Comparison of ENCODE assay signal across 8 cellular contexts in genomic region chr12:22543246-22544037, GRCh38. TPM values are rescaled to one million over a fixed set of nuclear protein-coding genes. Genes with fewer than 3 reads are reported as not detected.
DNase-seq lines count a peak whose midpoint lies in the region; ATAC-seq and TF ChIP-seq lines count a peak whose summit lies in the region.

No MANE protein-coding gene starts in this region.

- peaks cover 31% of the 10 kb centered on the region for H3K4me1 ChIP-seq in suprapubic skin

- 24% methylated on average over 5 of the region's 28 CpGs for WGBS in suprapubic skin

- H3K36me3 ChIP-seq in neural cell (ENCODE audit: insufficient read depth, low read length) (no peaks in the 10 kb centered on the region), suprapubic skin (no peaks in the 10 kb centered on the region)

- TF ChIP-seq EP300 in neural cell (conservative IDR thresholded peaks at IDR 0.05; ENCODE audit: poor library complexity, severe bottlenecking), result no peak
- no peak for TF ChIP-seq EP300 in suprapubic skin (IDR thresholded peaks at IDR 0.05)

- no peak for TF ChIP-seq POLR2A in suprapubic skin (IDR thresholded peaks at IDR 0.05)

- H3K79me2 ChIP-seq in neural cell (replicated peaks; ENCODE audit: insufficient read depth, low read length), result peaks cover 30% of the 10 kb centered on the region

- H4K20me1 ChIP-seq in neural cell (ENCODE audit: insufficient read depth), result no peaks in the 10 kb centered on the region

- H2AFZ ChIP-seq in neural cell (ENCODE audit: low read depth, low read length), result peak overlapping the region; percentile 98

- TF ChIP-seq CTCF in fibroblast of the aortic adventitia (IDR thresholded peaks at IDR 0.05; ENCODE audit: insufficient read depth, low read length) (no peak), neural cell (IDR thresholded peaks at IDR 0.05; ENCODE audit: poor library complexity, severe bottlenecking) (no peak), suprapubic skin (IDR thresholded peaks at IDR 0.05) (no peak)

- H3K27me3 ChIP-seq in neural cell (ENCODE audit: insufficient read depth, low read depth, low read length) (no peaks in the 10 kb centered on the region), suprapubic skin (no peaks in the 10 kb centered on the region)

- DNase-seq in AG20443 (ENCODE audit: low spot score), result peak; percentile 34
- peak; percentile 83 for DNase-seq in NCI-H774 (lab: John Stamatoyannopoulos, UW)
- DNase-seq in activated T-helper 1 cell treated with anti-CD3 and anti-CD28 coated beads, Interleukin-2, amount 50 U/mL, for 16 hours (ENCODE audit: low read depth in 1 of 2, low spot score in 1 of 2), result peak; percentile 17 to 24
- DNase-seq in fibroblast of the aortic adventitia (ENCODE audit: low read depth), result peak; percentile 20
- DNase-seq in suprapubic skin (ENCODE audit: low spot score in 2 of 2), result peak in 1 of 2 donors; percentile 83

- H3K27ac ChIP-seq in neural cell (ENCODE audit: low read length) (peak overlapping the region; percentile 97), suprapubic skin (peak overlapping the region; percentile 97)

- H3K9me2 ChIP-seq in neural cell (ENCODE audit: insufficient read depth, low read length), result no peaks in the 10 kb centered on the region

- peak overlapping the region; percentile 89 for H3K4me2 ChIP-seq in neural cell (ENCODE audit: low read length)

- peak; percentile 36 for ATAC-seq in GM19043 (IDR thresholded peaks at IDR 0.05; ENCODE audit: low read depth, unreplicated experiment)
- ATAC-seq in HG03196 (IDR thresholded peaks at IDR 0.05; ENCODE audit: unreplicated experiment), result peak; percentile 39

- H3F3A ChIP-seq in neural cell (ENCODE audit: insufficient read depth, low read length, poor library complexity, severe bottlenecking), result no peaks in the 10 kb centered on the region

- H3K4me3 ChIP-seq in fibroblast of the aortic adventitia (ENCODE audit: low read depth, low read length) (peak overlapping the region; percentile 95), neural cell (ENCODE audit: low read length) (peak overlapping the region; percentile 90), suprapubic skin (peak overlapping the region; percentile 95)

- H3K9ac ChIP-seq in neural cell (ENCODE audit: low read length), result peak overlapping the region; percentile 99

- TF ChIP-seq RAD21 in neural cell (conservative IDR thresholded peaks at IDR 0.05), result no peak

- H3K9me3 ChIP-seq in neural cell (ENCODE audit: low read length) (no peaks in the 10 kb centered on the region), suprapubic skin (no peaks in the 10 kb centered on the region)

TF ChIP-seq in neural cell, 6 proteins besides CTCF, POLR2A, EP300 and RAD21:
- TF ChIP-seq POLR2AphosphoS5 (IDR thresholded peaks at IDR 0.05) (peak; percentile 64), EZH2 (IDR thresholded peaks at IDR 0.05; ENCODE audit: borderline replicate concordance, insufficient read depth, low read length, poor library complexity, severe bottlenecking) (no peak), SMC3 (conservative IDR thresholded peaks at IDR 0.05; ENCODE audit: poor library complexity) (no peak), REST (IDR thresholded peaks at IDR 0.05; ENCODE audit: borderline replicate concordance) (no peak)

RNA-seq across cellular contexts. Expression of gene C2CD5, which starts 0.9 kb away (rescaled TPM):
- total RNA-seq in fibroblast of the aortic adventitia (ENCODE audit: low replicate concordance) (24.5 and 31.2 TPM in 2 replicates), suprapubic skin (10 to 100 TPM; 23.1 to 39.2 (median 27.7) TPM)
- 171 and 179 TPM in 2 replicates for polyA plus RNA-seq in neural cell
- 167 and 172 TPM in 2 replicates for polyA minus RNA-seq in neural cell
